Comparison of ENCODE assay signal across 8 cellular contexts in genomic region chr15:74995182-74995778, GRCh38. TPM values are rescaled to one million over a fixed set of nuclear protein-coding genes. Genes with fewer than 3 reads are reported as not detected.
DNase-seq lines count a peak whose midpoint lies in the region; FAIRE-seq and TF ChIP-seq lines count a peak whose summit lies in the region.

SCAMP5 (plus strand) TSS chr15:74995563; CDS start chr15:75011840, 16,277 bp downstream.

- H3K4me1 ChIP-seq in OCI-LY1 (ENCODE audit: insufficient read depth, low read length, severe bottlenecking) (peaks cover 37% of the 10 kb centered on the region), endothelial cell of umbilical vein (ENCODE audit: control insufficient read depth, extremely low read depth, insufficient read depth, low read length) (peaks cover 15% of the 10 kb centered on the region)

- intact Hi-C loops in endothelial cell of umbilical vein (cut with micrococcal nuclease): no loop called here

- dilution Hi-C loops in endothelial cell of umbilical vein (cut with MboI; ENCODE audit: extremely low pct_ligation_motif_present, low sequenced_read_pairs): no loop called here

- H3K36me3 ChIP-seq in OCI-LY1 (ENCODE audit: insufficient read depth, low read length) (peaks cover 16% of the 10 kb centered on the region), endothelial cell of umbilical vein (ENCODE audit: control insufficient read depth in 2 of 2, extremely low read depth in 1 of 2, insufficient read depth in 2 of 2, low read length in 2 of 2) (no peaks in the 10 kb centered on the region)

- no peaks in the 10 kb centered on the region for H3F3A ChIP-seq in OCI-LY1 (ENCODE audit: insufficient read depth, low read length)

- no peak for TF ChIP-seq POLR2A in endothelial cell of umbilical vein (IDR thresholded peaks at IDR 0.05; ENCODE audit: low read depth, low read length)

- H2AFZ ChIP-seq in OCI-LY1 (ENCODE audit: low read length) (no peak within 1 kb of the TSS), endothelial cell of umbilical vein (ENCODE audit: low read depth, low read length) (peak within 1 kb of the TSS; percentile 91)

- POLR2A ChIA-PET in endothelial cell of umbilical vein (lab: Charles Lee): no interaction called here

- H4K20me1 ChIP-seq in OCI-LY1 (ENCODE audit: insufficient read depth, low read length) (no peaks in the 10 kb centered on the region), endothelial cell of umbilical vein (replicated peaks; ENCODE audit: control insufficient read depth, extremely low read depth, insufficient read depth, low read length) (no peaks in the 10 kb centered on the region)

- peak within 1 kb of the TSS; percentile 92 for H3K9ac ChIP-seq in OCI-LY1 (ENCODE audit: low read length)
- peak within 1 kb of the TSS; percentile 21 for H3K9ac ChIP-seq in endothelial cell of umbilical vein (replicated peaks; ENCODE audit: extremely low read depth, insufficient read depth, low read length)

- no peaks in the 10 kb centered on the region for H3K9me2 ChIP-seq in OCI-LY1 (ENCODE audit: low read depth, low read length)

- no peaks in the 10 kb centered on the region for H3K79me2 ChIP-seq in OCI-LY1 (ENCODE audit: insufficient read depth, low read length)
- no peaks in the 10 kb centered on the region for H3K79me2 ChIP-seq in endothelial cell of umbilical vein (ENCODE audit: control insufficient read depth, insufficient read depth, low read length)

- peak; percentile 99 for DNase-seq in AG08396 (ENCODE audit: low spot score)
- DNase-seq in GM19238 (ENCODE audit: insufficient read length, low spot score): peak; percentile 97
- peak; percentile 98 for DNase-seq in HuH-7 (ENCODE audit: low spot score)
- peak; percentile 85 for DNase-seq in activated T-cell treated with anti-CD3 and anti-CD28 coated beads for 1 hour (ENCODE audit: low read depth)
- DNase-seq in endothelial cell of umbilical vein (ENCODE audit: low read depth, low spot score): peak; percentile 79
- DNase-seq in mesenteric fat pad (ENCODE audit: low spot score): peak; percentile 97
- peak; percentile 79 for DNase-seq in stimulated activated CD8-positive, alpha-beta memory T cell treated with anti-CD3 and anti-CD28 coated beads, Interleukin-12 subunit alpha, Interleukin-12 subunit beta, amount 100 ng/mL, for 24 hours (ENCODE audit: extremely low read depth)

- H3K4me3 ChIP-seq in OCI-LY1 (ENCODE audit: low read depth, low read length, poor library complexity, severe bottlenecking) (peak within 1 kb of the TSS; percentile 94), endothelial cell of umbilical vein (replicated peaks in 1 of 3; ENCODE audit: insufficient read depth in 1 of 3, low read depth in 1 of 3, low read length in 3 of 3) (peak within 1 kb of the TSS; percentile 24 to 75 (median 61))

- H3K27me3 ChIP-seq in OCI-LY1 (ENCODE audit: insufficient read depth, low read length) (peaks cover 3% of the 10 kb centered on the region; the same call in 1 of the 2 replicates), endothelial cell of umbilical vein (ENCODE audit: control insufficient read depth in 2 of 2, insufficient read depth in 2 of 2, low read length in 2 of 2) (peaks cover 11 to 20% of the 10 kb centered on the region in 2 experiments)

- no TSS peak for BruUV-seq in endothelial cell of umbilical vein (replicated peaks; lab: Mats Ljungman, UMichigan)

- no peak for TF ChIP-seq CTCF in OCI-LY1 (IDR thresholded peaks at IDR 0.05; ENCODE audit: low read length)
- TF ChIP-seq CTCF in endothelial cell of umbilical vein (IDR thresholded peaks at IDR 0.05; ENCODE audit: extremely low read depth in 1 of 2, insufficient read depth in 1 of 2, low read depth in 1 of 2, low read length in 2 of 2): no peak

- CTCF ChIA-PET in endothelial cell of umbilical vein (lab: Charles Lee): interaction anchor here (0.8 to 2.2 kb wide), 10 partner anchors 10 to 225 kb away, joined by 3 to 15 read pairs (median 4); partner anchors contain the start of genes C15orf39, PPCDC and RPP25

- H3K4me2 ChIP-seq in OCI-LY1 (ENCODE audit: low read length) (peak within 1 kb of the TSS; percentile 67), endothelial cell of umbilical vein (ENCODE audit: insufficient read depth, low read length) (peak within 1 kb of the TSS; percentile 73)

- H3K9me1 ChIP-seq in endothelial cell of umbilical vein (replicated peaks; ENCODE audit: control insufficient read depth, extremely low read depth, insufficient read depth, low read length): no peaks in the 10 kb centered on the region

- H3K9me3 ChIP-seq in OCI-LY1 (ENCODE audit: low read length): no peaks in the 10 kb centered on the region
- no peaks in the 10 kb centered on the region for H3K9me3 ChIP-seq in endothelial cell of umbilical vein (replicated peaks; ENCODE audit: control insufficient read depth, insufficient read depth, low read length)

- H3K27ac ChIP-seq in OCI-LY1 (ENCODE audit: low read depth, low read length, poor library complexity, severe bottlenecking): peak within 1 kb of the TSS; percentile 58
- no peak within 1 kb of the TSS for H3K27ac ChIP-seq in endothelial cell of umbilical vein (ENCODE audit: insufficient read depth, low read depth, low read length)

- peak; percentile 82 for FAIRE-seq in endothelial cell of umbilical vein (lab: Jason Lieb, UNC)

TF ChIP-seq in endothelial cell of umbilical vein, 7 proteins besides CTCF, POLR2A, EP300 and RAD21:
- TF ChIP-seq EZH2 (IDR thresholded peaks at IDR 0.05; ENCODE audit: borderline replicate concordance, low read depth, low read length, severe bottlenecking): no peak
- TF ChIP-seq POLR2AphosphoS5 (IDR thresholded peaks at IDR 0.05; ENCODE audit: insufficient read depth, low read depth, low read length): peak; percentile 30

RNA-seq across cellular contexts. Expression of gene SCAMP5, which starts in this region (rescaled TPM):
- total RNA-seq in endothelial cell of umbilical vein (1.9 and 4.4 TPM in 2 replicates), mesenteric fat pad (1.7 TPM)
- polyA plus RNA-seq in endothelial cell of umbilical vein: 5.9 and 6.2 TPM in 2 replicates
- polyA plus RNA-seq in endothelial cell of umbilical vein (2011; cell fraction: cytosol; rRNA removed): 3.3 and 3.4 TPM in 2 replicates
- polyA plus RNA-seq in endothelial cell of umbilical vein (2011; cell fraction: nucleus; rRNA removed): 4.5 and 5.2 TPM in 2 replicates
- polyA plus RNA-seq in endothelial cell of umbilical vein (2012): 3.3 and 3.7 TPM in 2 replicates
- polyA minus RNA-seq in endothelial cell of umbilical vein: 3.2 and 5.8 TPM in 2 replicates
- 4.6 TPM for polyA minus RNA-seq in endothelial cell of umbilical vein (2011; cell fraction: cytosol; rRNA and poly(A)+ RNA removed)
- 1.0 and 2.9 TPM in 2 replicates for polyA minus RNA-seq in endothelial cell of umbilical vein (2011; cell fraction: nucleus; rRNA and poly(A)+ RNA removed)
